ENCODE assay signal across 24 cellular contexts in the genomic region with DNA sequence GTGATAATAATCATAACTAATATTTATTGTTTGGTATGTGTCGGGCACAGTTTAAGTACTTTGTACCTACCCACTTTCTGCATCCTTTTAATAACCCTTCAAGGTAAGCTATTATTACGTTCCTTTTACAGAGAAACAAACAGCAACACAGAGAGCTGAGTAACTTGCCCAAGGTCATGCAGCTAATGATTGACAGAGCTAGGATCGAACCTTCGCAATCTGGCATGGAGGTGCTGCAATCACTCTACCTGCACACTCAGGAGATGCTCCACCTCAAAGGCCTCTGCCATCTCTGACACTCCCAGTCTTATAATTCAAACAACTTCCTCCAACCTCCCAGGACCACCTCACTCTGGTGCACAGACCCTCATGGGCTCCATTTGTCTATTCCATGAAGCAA.
DNase-seq lines count a peak whose midpoint lies in the region; ATAC-seq, FAIRE-seq and TF ChIP-seq lines count a peak whose summit lies in the region.
"Had no signal": no experiment of that assay in that cellular context is flagged by ENCODE, and none has a peak within 500 bp of the region (broad histone marks: within the 10 kb centered on the region; RNA-seq: fewer than 3 reads in every experiment).

No MANE protein-coding gene starts in this region.

- no peaks in the 10 kb centered on the region for H3K4me1 Mint-ChIP-seq in WTC11
- peaks cover 2% of the 10 kb centered on the region for H3K4me1 Mint-ChIP-seq in glutamatergic neuron (ENCODE audit: low read depth, unreplicated experiment)
- H3K4me1 Mint-ChIP-seq: CD14-positive monocyte; CD8-positive, alpha-beta memory T cell had no signal

- no peaks in the 10 kb centered on the region for H3K27me3 ChIP-seq in HepG2 (ENCODE audit: control insufficient read depth in 1 of 2, insufficient read depth in 2 of 2, low read length in 2 of 2)
- H3K27me3 ChIP-seq: BE2C; BLaER1 treated with 17β-estradiol and CSF1 and Interleukin-3, amounts not matched to agents 10 nM and 100 nM had no signal

- peak; percentile 47 for FAIRE-seq in HepG2 (lab: Jason Lieb, UNC)
- FAIRE-seq: A549, D721Med, GM12878, H54 had no signal

- H3K27ac ChIP-seq in HepG2 (ENCODE audit: extremely low read length, insufficient read depth, low read length) = no peak overlapping the region
- H3K27ac ChIP-seq: A549; BLaER1 treated with 17β-estradiol and CSF1 and Interleukin-3, amounts not matched to agents 10 nM and 100 nM had no signal

- no peak overlapping the region for H3K4me3 ChIP-seq in HepG2 (replicated peaks in 1 of 3; ENCODE audit: insufficient read depth in 1 of 3, low read depth in 2 of 3, low read length in 3 of 3)
- H3K4me3 ChIP-seq: A549; BLaER1 treated with 17β-estradiol and CSF1 and Interleukin-3, amounts not matched to agents 10 nM and 100 nM; GM12878; HAP-1 had no signal

- POLR2A ChIA-PET in WTC11 (lab: Charles Lee) = no interaction called here
- POLR2A ChIA-PET in HepG2 (lab: Yijun Ruan, JAX) = no interaction called here

- no peak overlapping the region for H3K4me2 ChIP-seq in HepG2 (ENCODE audit: low read depth, low read length)
- H3K4me2 ChIP-seq: A549; BLaER1 treated with 17β-estradiol and CSF1 and Interleukin-3, amounts not matched to agents 10 nM and 100 nM had no signal

- H3K9me3 ChIP-seq in HepG2 (ENCODE audit: low read length) = no peaks in the 10 kb centered on the region
- H3K9me3 ChIP-seq: A549; BE2C; BLaER1 treated with 17β-estradiol and CSF1 and Interleukin-3, amounts not matched to agents 10 nM and 100 nM; HAP-1 had no signal

- H3K4me1 ChIP-seq in HepG2 (ENCODE audit: insufficient read depth, low read length) = peaks cover 14% of the 10 kb centered on the region
- H3K4me1 ChIP-seq: A549; BE2C; BLaER1 treated with 17β-estradiol and CSF1 and Interleukin-3, amounts not matched to agents 10 nM and 100 nM; HAP-1 had no signal

- WGBS in HepG2 (ENCODE audit: low lambda C conversion rate) = 0% methylated on average over 4 of the region's 4 CpGs

- no peak for TF ChIP-seq POLR2A in HepG2 (IDR thresholded peaks at IDR 0.05; ENCODE audit: insufficient read depth in 1 of 2, low read depth in 2 of 2, low read length in 2 of 2)

- TF ChIP-seq CTCF in WTC11 (IDR thresholded peaks at IDR 0.05) (no peak), glutamatergic neuron (IDR thresholded peaks at IDR 0.05; ENCODE audit: partially characterized antibody, unreplicated experiment) (no peak), HepG2 (CRISPR knock-in tag; IDR thresholded peaks at IDR 0.05) (no peak)

- H3K36me3 Mint-ChIP-seq in WTC11 (no peaks in the 10 kb centered on the region), glutamatergic neuron (ENCODE audit: unreplicated experiment) (peaks cover 4% of the 10 kb centered on the region)
- H3K36me3 Mint-ChIP-seq: CD14-positive monocyte; CD8-positive, alpha-beta memory T cell had no signal

- DNase-seq in WTC11 (ENCODE audit: low spot score) (no peak), glutamatergic neuron (no peak), HepG2 (ENCODE audit: low spot score) (peak; percentile 20), A172 (ENCODE audit: low spot score) (no peak), T-helper 1 cell (no peak)
- DNase-seq: ACHN; AML-193; BE2C; CD4-positive, alpha-beta T cell; CD8-positive, alpha-beta memory T cell; DMS 273 treated with DMSO at 0.1 percent for 48 hours; DMS79; EL; GDM1; GOT3; HFFc6 had no signal

- no peak for TF ChIP-seq EP300 in HepG2 (IDR thresholded peaks at IDR 0.05; ENCODE audit: low read depth in 2 of 2, low read length in 2 of 2)
- no peak for TF ChIP-seq EP300 in HepG2 (CRISPR knock-in tag; IDR thresholded peaks at IDR 0.05; ENCODE audit: borderline replicate concordance)

- TF ChIP-seq RAD21 in HepG2 (CRISPR knock-in tag; IDR thresholded peaks at IDR 0.05) = no peak

- ATAC-seq in WTC11 (no peak), HepG2 (peak; percentile 98), HG03095 (IDR thresholded peaks at IDR 0.05; ENCODE audit: unreplicated experiment) (no peak)
- ATAC-seq: A549, GM12878 had no signal

- H2AFZ ChIP-seq in HepG2 (ENCODE audit: low read length) = no peak overlapping the region

- in situ Hi-C loops in HepG2 (cut with HindIII; ENCODE audit: extremely low pct_ligation_motif_present, low pct_unique_long_range_greater_than_20kb) = no loop called here

- H3K4me3 Mint-ChIP-seq in WTC11 (no peak overlapping the region), glutamatergic neuron (ENCODE audit: unreplicated experiment) (no peak overlapping the region)
- H3K4me3 Mint-ChIP-seq: CD14-positive monocyte; CD4-positive, alpha-beta T cell; CD8-positive, alpha-beta memory T cell; HFFc6 had no signal

- H3K27ac Mint-ChIP-seq in WTC11 (no peak overlapping the region), glutamatergic neuron (ENCODE audit: unreplicated experiment) (peak overlapping the region; percentile 31)
- H3K27ac Mint-ChIP-seq: CD14-positive monocyte; CD4-positive, alpha-beta T cell; CD8-positive, alpha-beta memory T cell; HFFc6 had no signal

- H3K36me3 ChIP-seq in HepG2 (replicated peaks in 1 of 2; ENCODE audit: control insufficient read depth in 1 of 2, insufficient read depth in 2 of 2, low read length in 2 of 2) = no peaks in the 10 kb centered on the region
- H3K36me3 ChIP-seq: BE2C; BLaER1 treated with 17β-estradiol and CSF1 and Interleukin-3, amounts not matched to agents 10 nM and 100 nM; HAP-1 had no signal

- H4K20me1 ChIP-seq in HepG2 (ENCODE audit: insufficient read depth, low read length) = no peaks in the 10 kb centered on the region

- H3K79me2 ChIP-seq in HepG2 (ENCODE audit: insufficient read depth, low read length) = no peaks in the 10 kb centered on the region

- H3K9me3 Mint-ChIP-seq in WTC11 = no peaks in the 10 kb centered on the region
- no peaks in the 10 kb centered on the region for H3K9me3 Mint-ChIP-seq in glutamatergic neuron (ENCODE audit: unreplicated experiment)
- H3K9me3 Mint-ChIP-seq: CD4-positive, alpha-beta T cell; CD8-positive, alpha-beta memory T cell had no signal

- no peak overlapping the region for H3K9ac ChIP-seq in HepG2 (ENCODE audit: insufficient read depth, low read depth, low read length)
- H3K9ac ChIP-seq: BLaER1 treated with 17β-estradiol and CSF1 and Interleukin-3, amounts not matched to agents 10 nM and 100 nM had no signal

- peaks cover 15% of the 10 kb centered on the region for H3K27me3 Mint-ChIP-seq in WTC11 (ENCODE audit: low read depth)
- H3K27me3 Mint-ChIP-seq in glutamatergic neuron (ENCODE audit: unreplicated experiment) = peaks cover 4% of the 10 kb centered on the region

- no TSS peak for BruUV-seq in HepG2 (replicated peaks; lab: Mats Ljungman, UMichigan)

- CTCF ChIA-PET in WTC11 (lab: Charles Lee) = interaction anchor here (1.1 kb wide), 1 partner anchor 205 kb away, joined by 3 read pairs; no protein-coding TSS in a partner anchor
- CTCF ChIA-PET in HepG2 (lab: Yijun Ruan, JAX; ENCODE audit: low intra/inter-chr PET ratio, low total read pairs) = no interaction called here

- intact Hi-C loops in HepG2 (cut with micrococcal nuclease; ENCODE audit: unreplicated experiment) = no loop called here

TF ChIP-seq in WTC11, 78 proteins besides CTCF, POLR2A, EP300 and RAD21:
- TF ChIP-seq GABPB1 (CRISPR knock-in tag; IDR thresholded peaks at IDR 0.05) = peak; percentile 74
- no peak for TF ChIP-seq CREM (CRISPR knock-in tag; IDR thresholded peaks at IDR 0.05)
TF ChIP-seq in WTC11: peak in this region for 1.

TF ChIP-seq in HepG2, 621 proteins besides CTCF, POLR2A, EP300 and RAD21 (continues in another document):
- TF ChIP-seq, protein P1, sequence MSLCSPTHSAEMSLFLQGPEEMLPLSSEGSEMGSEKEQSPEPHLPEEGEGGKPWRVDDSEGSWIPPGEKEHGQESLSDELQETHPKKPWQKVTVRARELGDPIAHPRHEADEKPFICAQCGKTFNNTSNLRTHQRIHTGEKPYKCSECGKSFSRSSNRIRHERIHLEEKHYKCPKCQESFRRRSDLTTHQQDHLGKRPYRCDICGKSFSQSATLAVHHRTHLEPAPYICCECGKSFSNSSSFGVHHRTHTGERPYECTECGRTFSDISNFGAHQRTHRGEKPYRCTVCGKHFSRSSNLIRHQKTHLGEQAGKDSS (CRISPR knock-in tag; IDR thresholded peaks at IDR 0.05; ENCODE audit: borderline replicate concordance, low read depth) = no peak
- no peak for TF ChIP-seq ZNF382 (CRISPR knock-in tag; IDR thresholded peaks at IDR 0.05; ENCODE audit: borderline replicate concordance)
- no peak for TF ChIP-seq MXI1 (IDR thresholded peaks at IDR 0.05; ENCODE audit: borderline replicate concordance, low read depth, low read length)
- no peak for TF ChIP-seq SMAD1 (CRISPR knock-in tag; IDR thresholded peaks at IDR 0.05; ENCODE audit: borderline replicate concordance, low read depth)
- no peak for TF ChIP-seq NFE2 (CRISPR knock-in tag; IDR thresholded peaks at IDR 0.05)
- peak; percentile 12; the same call in 1 of the 2 replicates for TF ChIP-seq FOSL2 (CRISPR knock-in tag; IDR thresholded peaks at IDR 0.05)
- TF ChIP-seq, protein P2, sequence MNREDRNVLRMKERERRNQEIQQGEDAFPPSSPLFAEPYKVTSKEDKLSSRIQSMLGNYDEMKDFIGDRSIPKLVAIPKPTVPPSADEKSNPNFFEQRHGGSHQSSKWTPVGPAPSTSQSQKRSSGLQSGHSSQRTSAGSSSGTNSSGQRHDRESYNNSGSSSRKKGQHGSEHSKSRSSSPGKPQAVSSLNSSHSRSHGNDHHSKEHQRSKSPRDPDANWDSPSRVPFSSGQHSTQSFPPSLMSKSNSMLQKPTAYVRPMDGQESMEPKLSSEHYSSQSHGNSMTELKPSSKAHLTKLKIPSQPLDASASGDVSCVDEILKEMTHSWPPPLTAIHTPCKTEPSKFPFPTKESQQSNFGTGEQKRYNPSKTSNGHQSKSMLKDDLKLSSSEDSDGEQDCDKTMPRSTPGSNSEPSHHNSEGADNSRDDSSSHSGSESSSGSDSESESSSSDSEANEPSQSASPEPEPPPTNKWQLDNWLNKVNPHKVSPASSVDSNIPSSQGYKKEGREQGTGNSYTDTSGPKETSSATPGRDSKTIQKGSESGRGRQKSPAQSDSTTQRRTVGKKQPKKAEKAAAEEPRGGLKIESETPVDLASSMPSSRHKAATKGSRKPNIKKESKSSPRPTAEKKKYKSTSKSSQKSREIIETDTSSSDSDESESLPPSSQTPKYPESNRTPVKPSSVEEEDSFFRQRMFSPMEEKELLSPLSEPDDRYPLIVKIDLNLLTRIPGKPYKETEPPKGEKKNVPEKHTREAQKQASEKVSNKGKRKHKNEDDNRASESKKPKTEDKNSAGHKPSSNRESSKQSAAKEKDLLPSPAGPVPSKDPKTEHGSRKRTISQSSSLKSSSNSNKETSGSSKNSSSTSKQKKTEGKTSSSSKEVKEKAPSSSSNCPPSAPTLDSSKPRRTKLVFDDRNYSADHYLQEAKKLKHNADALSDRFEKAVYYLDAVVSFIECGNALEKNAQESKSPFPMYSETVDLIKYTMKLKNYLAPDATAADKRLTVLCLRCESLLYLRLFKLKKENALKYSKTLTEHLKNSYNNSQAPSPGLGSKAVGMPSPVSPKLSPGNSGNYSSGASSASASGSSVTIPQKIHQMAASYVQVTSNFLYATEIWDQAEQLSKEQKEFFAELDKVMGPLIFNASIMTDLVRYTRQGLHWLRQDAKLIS (CRISPR knock-in tag; IDR thresholded peaks at IDR 0.05) = no peak
- TF ChIP-seq ZEB1 (IDR thresholded peaks at IDR 0.05; ENCODE audit: insufficient replicate concordance, low read depth) = no peak
